In the genomic region with DNA sequence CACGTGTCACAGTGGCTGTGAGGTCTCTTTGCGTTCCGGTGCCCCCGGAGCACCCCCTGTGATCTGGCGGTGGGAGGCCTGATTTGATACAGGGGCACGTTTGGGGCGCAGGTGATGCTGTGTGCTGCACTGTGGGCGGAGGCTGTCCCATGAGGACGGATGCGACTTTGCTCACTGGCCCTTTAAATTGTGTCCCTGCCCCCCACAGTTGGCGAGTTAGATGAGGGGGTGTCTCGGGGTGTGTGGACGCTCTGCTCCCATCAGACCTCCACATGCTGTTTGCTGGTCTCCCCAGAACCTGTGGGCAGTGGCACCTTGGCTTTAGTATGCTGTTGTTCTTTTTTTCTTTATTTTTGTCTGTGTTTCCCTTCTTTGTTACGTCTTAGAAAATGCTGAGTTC, we compare ENCODE assay signal across 1 cellular context.
TF ChIP-seq lines count a peak whose summit lies in the region.

No MANE protein-coding gene starts in this region.

TF ChIP-seq in GM12878, 131 proteins besides CTCF, POLR2A, EP300 and RAD21:
- TF ChIP-seq, protein P1, sequence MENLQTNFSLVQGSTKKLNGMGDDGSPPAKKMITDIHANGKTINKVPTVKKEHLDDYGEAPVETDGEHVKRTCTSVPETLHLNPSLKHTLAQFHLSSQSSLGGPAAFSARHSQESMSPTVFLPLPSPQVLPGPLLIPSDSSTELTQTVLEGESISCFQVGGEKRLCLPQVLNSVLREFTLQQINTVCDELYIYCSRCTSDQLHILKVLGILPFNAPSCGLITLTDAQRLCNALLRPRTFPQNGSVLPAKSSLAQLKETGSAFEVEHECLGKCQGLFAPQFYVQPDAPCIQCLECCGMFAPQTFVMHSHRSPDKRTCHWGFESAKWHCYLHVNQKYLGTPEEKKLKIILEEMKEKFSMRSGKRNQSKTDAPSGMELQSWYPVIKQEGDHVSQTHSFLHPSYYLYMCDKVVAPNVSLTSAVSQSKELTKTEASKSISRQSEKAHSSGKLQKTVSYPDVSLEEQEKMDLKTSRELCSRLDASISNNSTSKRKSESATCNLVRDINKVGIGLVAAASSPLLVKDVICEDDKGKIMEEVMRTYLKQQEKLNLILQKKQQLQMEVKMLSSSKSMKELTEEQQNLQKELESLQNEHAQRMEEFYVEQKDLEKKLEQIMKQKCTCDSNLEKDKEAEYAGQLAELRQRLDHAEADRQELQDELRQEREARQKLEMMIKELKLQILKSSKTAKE (IDR thresholded peaks at IDR 0.05; ENCODE audit: low read depth, poor library complexity, severe bottlenecking), result no peak
- TF ChIP-seq MTA2 (IDR thresholded peaks at IDR 0.05; ENCODE audit: low read depth) (no peak), STAT1 (conservative IDR thresholded peaks at IDR 0.05) (no peak), RUNX3 (IDR thresholded peaks at IDR 0.05; ENCODE audit: low read length) (no peak), RCOR1 (conservative IDR thresholded peaks at IDR 0.05; ENCODE audit: low read depth, low read length) (no peak), ZSCAN29 (IDR thresholded peaks at IDR 0.05) (no peak), STAT3 (IDR thresholded peaks at IDR 0.05; ENCODE audit: low read depth, low read length) (no peak), MXI1 (IDR thresholded peaks at IDR 0.05; ENCODE audit: low read depth, low read length) (no peak), HDAC2 (IDR thresholded peaks at IDR 0.05) (no peak)
- TF ChIP-seq, protein P2, sequence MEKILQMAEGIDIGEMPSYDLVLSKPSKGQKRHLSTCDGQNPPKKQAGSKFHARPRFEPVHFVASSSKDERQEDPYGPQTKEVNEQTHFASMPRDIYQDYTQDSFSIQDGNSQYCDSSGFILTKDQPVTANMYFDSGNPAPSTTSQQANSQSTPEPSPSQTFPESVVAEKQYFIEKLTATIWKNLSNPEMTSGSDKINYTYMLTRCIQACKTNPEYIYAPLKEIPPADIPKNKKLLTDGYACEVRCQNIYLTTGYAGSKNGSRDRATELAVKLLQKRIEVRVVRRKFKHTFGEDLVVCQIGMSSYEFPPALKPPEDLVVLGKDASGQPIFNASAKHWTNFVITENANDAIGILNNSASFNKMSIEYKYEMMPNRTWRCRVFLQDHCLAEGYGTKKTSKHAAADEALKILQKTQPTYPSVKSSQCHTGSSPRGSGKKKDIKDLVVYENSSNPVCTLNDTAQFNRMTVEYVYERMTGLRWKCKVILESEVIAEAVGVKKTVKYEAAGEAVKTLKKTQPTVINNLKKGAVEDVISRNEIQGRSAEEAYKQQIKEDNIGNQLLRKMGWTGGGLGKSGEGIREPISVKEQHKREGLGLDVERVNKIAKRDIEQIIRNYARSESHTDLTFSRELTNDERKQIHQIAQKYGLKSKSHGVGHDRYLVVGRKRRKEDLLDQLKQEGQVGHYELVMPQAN (conservative IDR thresholded peaks at IDR 0.05), result no peak
TF ChIP-seq in GM12878: peak in this region for 0.
